1 cellular context compared by ENCODE assay signal in the genomic region with DNA sequence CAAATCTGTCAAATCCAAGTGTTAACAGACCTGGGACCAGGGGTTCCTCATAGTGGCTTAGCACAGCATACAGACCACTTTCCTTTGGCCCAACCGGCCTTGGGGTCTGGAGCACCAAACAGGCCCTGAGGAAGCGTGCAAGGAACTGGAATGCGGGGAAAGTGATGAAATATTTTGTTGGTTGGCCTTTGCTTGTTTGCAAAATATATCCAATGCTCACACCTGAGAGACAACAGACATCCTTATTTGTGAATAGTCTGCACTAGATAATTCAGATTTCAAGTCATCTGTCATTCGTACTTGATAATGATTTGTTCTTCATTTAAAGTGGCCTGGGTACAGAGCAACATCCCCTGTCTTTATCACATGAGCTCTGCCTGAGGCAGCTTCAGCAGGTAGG.
TF ChIP-seq lines count a peak whose summit lies in the region.

No MANE protein-coding gene starts in this region.

TF ChIP-seq in GM23338, 12 proteins besides CTCF, POLR2A, EP300 and RAD21 (continued from another document):
- TF ChIP-seq, protein P1, sequence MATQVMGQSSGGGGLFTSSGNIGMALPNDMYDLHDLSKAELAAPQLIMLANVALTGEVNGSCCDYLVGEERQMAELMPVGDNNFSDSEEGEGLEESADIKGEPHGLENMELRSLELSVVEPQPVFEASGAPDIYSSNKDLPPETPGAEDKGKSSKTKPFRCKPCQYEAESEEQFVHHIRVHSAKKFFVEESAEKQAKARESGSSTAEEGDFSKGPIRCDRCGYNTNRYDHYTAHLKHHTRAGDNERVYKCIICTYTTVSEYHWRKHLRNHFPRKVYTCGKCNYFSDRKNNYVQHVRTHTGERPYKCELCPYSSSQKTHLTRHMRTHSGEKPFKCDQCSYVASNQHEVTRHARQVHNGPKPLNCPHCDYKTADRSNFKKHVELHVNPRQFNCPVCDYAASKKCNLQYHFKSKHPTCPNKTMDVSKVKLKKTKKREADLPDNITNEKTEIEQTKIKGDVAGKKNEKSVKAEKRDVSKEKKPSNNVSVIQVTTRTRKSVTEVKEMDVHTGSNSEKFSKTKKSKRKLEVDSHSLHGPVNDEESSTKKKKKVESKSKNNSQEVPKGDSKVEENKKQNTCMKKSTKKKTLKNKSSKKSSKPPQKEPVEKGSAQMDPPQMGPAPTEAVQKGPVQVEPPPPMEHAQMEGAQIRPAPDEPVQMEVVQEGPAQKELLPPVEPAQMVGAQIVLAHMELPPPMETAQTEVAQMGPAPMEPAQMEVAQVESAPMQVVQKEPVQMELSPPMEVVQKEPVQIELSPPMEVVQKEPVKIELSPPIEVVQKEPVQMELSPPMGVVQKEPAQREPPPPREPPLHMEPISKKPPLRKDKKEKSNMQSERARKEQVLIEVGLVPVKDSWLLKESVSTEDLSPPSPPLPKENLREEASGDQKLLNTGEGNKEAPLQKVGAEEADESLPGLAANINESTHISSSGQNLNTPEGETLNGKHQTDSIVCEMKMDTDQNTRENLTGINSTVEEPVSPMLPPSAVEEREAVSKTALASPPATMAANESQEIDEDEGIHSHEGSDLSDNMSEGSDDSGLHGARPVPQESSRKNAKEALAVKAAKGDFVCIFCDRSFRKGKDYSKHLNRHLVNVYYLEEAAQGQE (IDR thresholded peaks at IDR 0.05; ENCODE audit: unreplicated experiment): no peak
- TF ChIP-seq ZNF331 (CRISPR knock-in tag; IDR thresholded peaks at IDR 0.05; ENCODE audit: low read depth): no peak
- no peak for TF ChIP-seq NANOG (IDR thresholded peaks at IDR 0.05; ENCODE audit: borderline replicate concordance)
- TF ChIP-seq CREB1 (CRISPR knock-in tag; IDR thresholded peaks at IDR 0.05; ENCODE audit: low read depth): no peak
- no peak for TF ChIP-seq EZH2phosphoT487 (IDR thresholded peaks at IDR 0.05; ENCODE audit: unreplicated experiment)
- TF ChIP-seq ZNF462 (CRISPR knock-in tag; IDR thresholded peaks at IDR 0.05): no peak
- TF ChIP-seq ZNF114 (CRISPR knock-in tag; IDR thresholded peaks at IDR 0.05): no peak
- TF ChIP-seq POLR2AphosphoS5 (IDR thresholded peaks at IDR 0.05; ENCODE audit: low read depth): no peak
